Comparison of ENCODE assay signal across 16 cellular contexts in genomic region chr1:180158149-180159147, GRCh38. TPM values are rescaled to one million over a fixed set of nuclear protein-coding genes. Genes with fewer than 3 reads are reported as not detected.
DNase-seq lines count a peak whose midpoint lies in the region; ATAC-seq and TF ChIP-seq lines count a peak whose summit lies in the region.
"Had no signal": no experiment of that assay in that cellular context is flagged by ENCODE, and none has a peak within 500 bp of the region (broad histone marks: within the 10 kb centered on the region; RNA-seq: fewer than 3 reads in every experiment).

No MANE protein-coding gene starts in this region.

- H3K36me3 ChIP-seq in BLaER1 (peaks cover 13% of the 10 kb centered on the region; the same call in 1 of the 2 replicates), neural progenitor cell (no peaks in the 10 kb centered on the region)
- H3K36me3 ChIP-seq: cardiac muscle cell, left ventricle myocardium inferior, ovary, tibial nerve had no signal

- H3K4me1 ChIP-seq in BLaER1: peaks cover 33% of the 10 kb centered on the region
- peaks cover 9% of the 10 kb centered on the region for H3K4me1 ChIP-seq in neural progenitor cell

- H3K9ac ChIP-seq in BLaER1 (no peak overlapping the region), neural progenitor cell (no peak overlapping the region)

- no peak overlapping the region for H3K4me3 Mint-ChIP-seq in neural progenitor cell

- H3K27ac ChIP-seq in BLaER1: no peak overlapping the region
- H3K27ac ChIP-seq in HL-60 (replicated peaks): peak overlapping the region; percentile 94
- peak overlapping the region; percentile 76 for H3K27ac ChIP-seq in epithelial cell of prostate
- no peak overlapping the region for H3K27ac ChIP-seq in neural progenitor cell
- H3K27ac ChIP-seq: cardiac muscle cell, ovary, tibial nerve had no signal

- H2AFZ ChIP-seq in neural progenitor cell (replicated peaks): no peak overlapping the region

- DNase-seq in HL-60 (ENCODE audit: low read depth in 1 of 2, low spot score in 1 of 2) (no peak), epithelial cell of prostate (ENCODE audit: low read depth, low spot score) (no peak), neural progenitor cell (ENCODE audit: low spot score) (no peak), hypothalamus (lab: John Stamatoyannopoulos, UW) (no peak)
- DNase-seq in activated CD4-positive, alpha-beta T cell treated with anti-CD3 and anti-CD28 coated beads for 1 hour: no peak
- DNase-seq: activated naive CD4-positive, alpha-beta T cell treated with anti-CD3 and anti-CD28 coated beads, Interleukin-2, amount 50 U/mL, for 16 hours; erythroblast; left ventricle myocardium inferior; NCI-H2107; ovary; stimulated activated CD4-positive, alpha-beta T cell treated with anti-CD3 and anti-CD28 coated beads, Interleukin-15, amount 100 ng/mL, for 24 hours had no signal

- H3K9me3 ChIP-seq in BLaER1 (no peaks in the 10 kb centered on the region), neural progenitor cell (ENCODE audit: low read depth) (no peaks in the 10 kb centered on the region)
- H3K9me3 ChIP-seq: left ventricle myocardium inferior, ovary, tibial nerve had no signal

- H3K4me3 ChIP-seq in BLaER1 (no peak overlapping the region), HL-60 (replicated peaks; ENCODE audit: insufficient read depth, low read length) (no peak overlapping the region), neural progenitor cell (no peak overlapping the region)
- H3K4me3 ChIP-seq: cardiac muscle cell, ovary, tibial nerve had no signal

- no peaks in the 10 kb centered on the region for H3F3A ChIP-seq in neural progenitor cell (ENCODE audit: low read depth)

- H4K20me1 ChIP-seq in BLaER1: peaks cover 44% of the 10 kb centered on the region
- peaks cover 6% of the 10 kb centered on the region for H4K20me1 ChIP-seq in neural progenitor cell (ENCODE audit: low read depth)

- peaks cover 10% of the 10 kb centered on the region for H3K27me3 Mint-ChIP-seq in neural progenitor cell (ENCODE audit: insufficient read depth, low read depth)

- H3K4me2 ChIP-seq in BLaER1 (0 out of 2 replicates have a peak overlapping the region, but pooled peaks have one; percentile 98), neural progenitor cell (no peak overlapping the region)

- H3K79me2 ChIP-seq in neural progenitor cell (ENCODE audit: low read depth): peaks cover 26% of the 10 kb centered on the region

- H3K27me3 ChIP-seq in BLaER1 (no peaks in the 10 kb centered on the region), HL-60 (ENCODE audit: insufficient read depth, poor library complexity, severe bottlenecking) (no peaks in the 10 kb centered on the region), neural progenitor cell (peaks cover 23% of the 10 kb centered on the region)
- H3K27me3 ChIP-seq: cardiac muscle cell, ovary, tibial nerve had no signal

- H3K36me3 Mint-ChIP-seq in neural progenitor cell: peaks cover 2% of the 10 kb centered on the region

- ATAC-seq in HG03025 (IDR thresholded peaks at IDR 0.05; ENCODE audit: low FRiP score, unreplicated experiment): no peak
- no peak for ATAC-seq in GM21576 (IDR thresholded peaks at IDR 0.05; ENCODE audit: unreplicated experiment)

- H3K4me1 Mint-ChIP-seq in neural progenitor cell: peaks cover 12% of the 10 kb centered on the region

- no peaks in the 10 kb centered on the region for H3K9me3 Mint-ChIP-seq in neural progenitor cell

- H3K27ac Mint-ChIP-seq in neural progenitor cell: peak overlapping the region; percentile 26

- TF ChIP-seq CTCF in HL-60 (IDR thresholded peaks at IDR 0.05; ENCODE audit: insufficient read depth, low read length) (no peak), neural progenitor cell (IDR thresholded peaks at IDR 0.05) (no peak)

RNA-seq across cellular contexts. Expression of gene QSOX1, which starts 3.8 kb away (rescaled TPM):
- total RNA-seq in neural progenitor cell (ENCODE audit: low replicate concordance): 13.6 and 58.3 TPM in 2 replicates

Comparison
In these comparisons a context has a peak if more than half of its experiments do, and no peak if none do; other contexts are left out.
1. H3K27ac ChIP-seq: peak in HL-60 (single experiment) and epithelial cell of prostate (single experiment); none in BLaER1 (single experiment) and neural progenitor cell (single experiment).